20 cellular contexts compared by ENCODE assay signal in the genomic region with DNA sequence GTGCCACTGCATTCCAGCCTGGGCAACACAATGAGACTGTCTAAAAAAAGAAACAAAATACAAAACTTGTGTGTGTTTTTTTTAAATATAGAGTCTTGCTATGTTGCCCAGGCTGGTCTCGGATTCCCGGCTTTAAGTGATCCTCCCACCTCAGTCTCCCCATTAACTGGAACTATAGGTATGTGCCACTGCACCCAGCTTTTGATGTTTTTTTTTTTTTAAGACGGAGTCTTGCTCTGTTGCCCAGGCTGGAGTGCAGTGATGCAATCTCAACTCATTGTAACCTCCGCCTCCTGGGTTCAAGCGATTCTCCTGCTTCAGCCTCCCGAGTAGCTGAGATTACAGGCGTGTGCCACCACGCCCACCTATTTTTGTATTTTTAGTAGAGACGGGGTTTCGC. TPM values are rescaled to one million over a fixed set of nuclear protein-coding genes. Genes with fewer than 3 reads are reported as not detected.
"Had no signal": no experiment of that assay in that cellular context is flagged by ENCODE, and none has a peak within 500 bp of the region (broad histone marks: within the 10 kb centered on the region; RNA-seq: fewer than 3 reads in every experiment).

No MANE protein-coding gene starts in this region.

- H3K4me1 ChIP-seq: body of pancreas, parathyroid adenoma, right atrium auricular region, suprapubic skin, tibial artery, upper lobe of right lung had no signal

- H3K27me3 ChIP-seq: body of pancreas, esophagus squamous epithelium, right atrium auricular region, suprapubic skin, tibial artery, upper lobe of right lung had no signal

- DNase-seq: activated CD4-positive, CD25-positive, alpha-beta regulatory T cell; activated CD8-positive, alpha-beta memory T cell treated with anti-CD3 and anti-CD28 coated beads, Interleukin-2, amount 10 ng/mL, durations not matched to agents 7 days and 5 days; cortex of kidney; esophagus squamous epithelium; stimulated activated CD4-positive, alpha-beta T cell treated with anti-CD3 and anti-CD28 coated beads, Interleukin-2, amount 100 ng/mL, for 24 hours; stimulated activated naive CD4-positive, alpha-beta T cell; tibial artery had no signal

- FAIRE-seq: frontal cortex had no signal

- H2AFZ ChIP-seq: parathyroid adenoma had no signal

- H3K9ac ChIP-seq: parathyroid adenoma had no signal

- H3K27ac ChIP-seq: body of pancreas, epithelial cell of prostate, esophagus squamous epithelium, left ventricle myocardium inferior, parathyroid adenoma, right atrium auricular region, suprapubic skin, tibial artery, upper lobe of right lung had no signal

- ATAC-seq: T-cell had no signal

- H3K79me2 ChIP-seq: parathyroid adenoma had no signal

- H3K9me3 ChIP-seq: body of pancreas, esophagus squamous epithelium, left ventricle myocardium inferior, mucosa of descending colon, right atrium auricular region, suprapubic skin, tibial artery, upper lobe of right lung had no signal

- H3K4me3 ChIP-seq: body of pancreas, esophagus squamous epithelium, left ventricle myocardium inferior, lung, mucosa of descending colon, right atrium auricular region, suprapubic skin, tibial artery, upper lobe of right lung had no signal

RNA-seq across cellular contexts. Expression of gene HOMER3, which starts 55.3 kb away (rescaled TPM):
- total RNA-seq: activated CD8-positive, alpha-beta T cell treated with anti-CD3 and anti-CD28 coated beads, Interleukin-2, amount 10 ng/mL, durations not matched to agents 7 days and 5 days; T-helper 2 cell treated with Interferon-gamma antibody and Interleukin-4, amounts not matched to agents 100 ng/mL and 5 ng/mL, for 36 hours had no signal
